Comparison of ENCODE assay signal across 1 cellular context in the genomic region with DNA sequence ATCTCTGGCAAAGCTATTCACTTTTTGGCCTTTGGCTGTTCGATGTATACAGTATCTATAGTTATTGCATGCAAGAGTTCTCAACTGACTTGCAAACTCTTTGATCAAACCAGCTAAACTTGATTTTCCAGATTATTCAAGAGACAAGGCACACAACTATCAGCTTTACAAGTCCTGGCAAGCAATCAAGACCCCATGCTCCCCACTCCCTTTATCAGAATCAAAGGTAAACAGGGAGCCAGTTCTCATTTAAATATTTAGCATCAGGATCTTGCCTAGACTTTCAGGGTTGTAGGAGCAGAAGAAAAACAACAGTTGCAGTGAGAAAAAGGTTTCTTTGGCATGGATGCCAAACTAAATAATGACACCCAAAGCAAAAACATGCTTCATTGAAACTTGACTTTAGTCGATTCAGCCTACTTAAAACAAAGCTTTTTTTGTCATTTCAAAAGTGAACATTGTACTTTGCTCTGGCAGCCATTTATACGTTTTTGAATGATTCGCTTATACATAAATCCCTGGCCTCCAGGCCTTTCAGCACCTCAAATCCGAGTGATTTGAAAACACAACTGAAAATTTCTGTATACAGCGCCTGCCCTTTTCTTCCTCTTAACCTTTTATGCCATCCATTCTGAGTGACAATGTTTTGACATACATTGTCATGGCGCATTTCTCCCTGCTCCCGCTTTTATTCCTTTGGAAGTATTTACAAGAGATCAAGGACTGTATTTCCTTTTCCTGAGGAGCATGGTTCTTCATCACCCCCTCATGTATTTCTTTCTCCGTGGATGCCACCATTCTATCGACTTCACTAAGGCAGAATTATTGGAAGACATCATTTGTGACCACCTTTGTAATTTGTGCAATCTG.
TF ChIP-seq lines count a peak whose summit lies in the region.

No MANE protein-coding gene starts in this region.

TF ChIP-seq in HepG2, 621 proteins besides CTCF, POLR2A, EP300 and RAD21 (continued from another document):
- TF ChIP-seq, protein P1, sequence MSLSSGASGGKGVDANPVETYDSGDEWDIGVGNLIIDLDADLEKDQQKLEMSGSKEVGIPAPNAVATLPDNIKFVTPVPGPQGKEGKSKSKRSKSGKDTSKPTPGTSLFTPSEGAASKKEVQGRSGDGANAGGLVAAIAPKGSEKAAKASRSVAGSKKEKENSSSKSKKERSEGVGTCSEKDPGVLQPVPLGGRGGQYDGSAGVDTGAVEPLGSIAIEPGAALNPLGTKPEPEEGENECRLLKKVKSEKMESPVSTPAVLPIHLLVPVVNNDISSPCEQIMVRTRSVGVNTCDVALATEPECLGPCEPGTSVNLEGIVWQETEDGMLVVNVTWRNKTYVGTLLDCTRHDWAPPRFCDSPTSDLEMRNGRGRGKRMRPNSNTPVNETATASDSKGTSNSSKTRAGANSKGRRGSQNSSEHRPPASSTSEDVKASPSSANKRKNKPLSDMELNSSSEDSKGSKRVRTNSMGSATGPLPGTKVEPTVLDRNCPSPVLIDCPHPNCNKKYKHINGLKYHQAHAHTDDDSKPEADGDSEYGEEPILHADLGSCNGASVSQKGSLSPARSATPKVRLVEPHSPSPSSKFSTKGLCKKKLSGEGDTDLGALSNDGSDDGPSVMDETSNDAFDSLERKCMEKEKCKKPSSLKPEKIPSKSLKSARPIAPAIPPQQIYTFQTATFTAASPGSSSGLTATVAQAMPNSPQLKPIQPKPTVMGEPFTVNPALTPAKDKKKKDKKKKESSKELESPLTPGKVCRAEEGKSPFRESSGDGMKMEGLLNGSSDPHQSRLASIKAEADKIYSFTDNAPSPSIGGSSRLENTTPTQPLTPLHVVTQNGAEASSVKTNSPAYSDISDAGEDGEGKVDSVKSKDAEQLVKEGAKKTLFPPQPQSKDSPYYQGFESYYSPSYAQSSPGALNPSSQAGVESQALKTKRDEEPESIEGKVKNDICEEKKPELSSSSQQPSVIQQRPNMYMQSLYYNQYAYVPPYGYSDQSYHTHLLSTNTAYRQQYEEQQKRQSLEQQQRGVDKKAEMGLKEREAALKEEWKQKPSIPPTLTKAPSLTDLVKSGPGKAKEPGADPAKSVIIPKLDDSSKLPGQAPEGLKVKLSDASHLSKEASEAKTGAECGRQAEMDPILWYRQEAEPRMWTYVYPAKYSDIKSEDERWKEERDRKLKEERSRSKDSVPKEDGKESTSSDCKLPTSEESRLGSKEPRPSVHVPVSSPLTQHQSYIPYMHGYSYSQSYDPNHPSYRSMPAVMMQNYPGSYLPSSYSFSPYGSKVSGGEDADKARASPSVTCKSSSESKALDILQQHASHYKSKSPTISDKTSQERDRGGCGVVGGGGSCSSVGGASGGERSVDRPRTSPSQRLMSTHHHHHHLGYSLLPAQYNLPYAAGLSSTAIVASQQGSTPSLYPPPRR (CRISPR knock-in tag; IDR thresholded peaks at IDR 0.05; ENCODE audit: borderline replicate concordance), result no peak
- TF ChIP-seq GLI4 (CRISPR knock-in tag; IDR thresholded peaks at IDR 0.05; ENCODE audit: borderline replicate concordance) (no peak), HMG20A (CRISPR knock-in tag; IDR thresholded peaks at IDR 0.05; ENCODE audit: borderline replicate concordance) (no peak)
